Comparison of ENCODE assay signal across 23 cellular contexts in genomic region chr4:1269209-1269608, GRCh38.
"Had no signal": no experiment of that assay in that cellular context is flagged by ENCODE, and none has a peak within 500 bp of the region (broad histone marks: within the 10 kb centered on the region; RNA-seq: fewer than 3 reads in every experiment).

No MANE protein-coding gene starts in this region.

- H3K27ac ChIP-seq: adrenal gland, RWPE1 had no signal

- H3K27me3 ChIP-seq: adrenal gland, Peyer's patch had no signal

- H3K36me3 ChIP-seq: adrenal gland, Peyer's patch had no signal

- DNase-seq: activated CD4-positive, alpha-beta T cell treated with anti-CD3 and anti-CD28 coated beads for 1 hour; activated CD4-positive, alpha-beta T cell treated with anti-CD3 and anti-CD28 coated beads, Interleukin-2, amount 50 U/mL, for 48 hours; activated gamma-delta T cell; activated naive CD4-positive, alpha-beta T cell treated with anti-CD3 and anti-CD28 coated beads, Interleukin-2, amount 50 U/mL, for 16 hours; activated naive CD8-positive, alpha-beta T cell treated with anti-CD3 and anti-CD28 coated beads, Interleukin-2, amount 10 ng/mL, durations not matched to agents 7 days and 5 days; activated T-cell treated with anti-CD3 and anti-CD28 coated beads for 4 hours; activated T-cell treated with anti-CD3 and anti-CD28 coated beads, Interleukin-2, amount 50 U/mL, for 48 hours; adrenal gland; anterior cingulate cortex; caudate nucleus; MM.1S; NCI-H1105 treated with DMSO at 0.1 percent for 48 hours; NCI-H1436 treated with DMSO at 0.1 percent for 48 hours; NCI-H187; NCI-H2081; NCI-H524; Peyer's patch; SHP77 had no signal

- H3K9me3 ChIP-seq: adrenal gland had no signal

- H3K4me1 ChIP-seq: adrenal gland, Peyer's patch had no signal

- H3K9me3 Mint-ChIP-seq: activated T-helper 17 cell treated with anti-CD3 and anti-CD28 coated beads, Interleukin-2, amount 50 U/mL, for 72 hours had no signal

- H3K27ac Mint-ChIP-seq: activated CD4-positive, alpha-beta T cell treated with anti-CD3 and anti-CD28 coated beads, Interleukin-2, amount 10 ng/mL, durations not matched to agents 24 days and 14 days; activated T-helper 17 cell treated with anti-CD3 and anti-CD28 coated beads, Interleukin-2, amount 50 U/mL, for 72 hours; T-helper 1 cell treated with Interleukin-12 subunit alpha and Interleukin-12 subunit beta and Interleukin-4 antibody, amounts not matched to agents 30 μg/mL and 1 μg/mL, for 36 hours; WTC11 had no signal

- ATAC-seq: activated T-helper 17 cell treated with anti-CD3 and anti-CD28 coated beads, Interleukin-2, amount 50 U/mL, for 72 hours; WTC11 had no signal

- H3K27me3 Mint-ChIP-seq: activated CD4-positive, alpha-beta T cell treated with anti-CD3 and anti-CD28 coated beads, Interleukin-2, amount 10 ng/mL, durations not matched to agents 24 days and 14 days; activated naive CD8-positive, alpha-beta T cell treated with anti-CD3 and anti-CD28 coated beads, Interleukin-2, amount 10 ng/mL, durations not matched to agents 7 days and 5 days; activated T-helper 17 cell treated with anti-CD3 and anti-CD28 coated beads, Interleukin-2, amount 50 U/mL, for 72 hours had no signal

- H3K4me1 Mint-ChIP-seq: WTC11 had no signal

- H3K4me3 Mint-ChIP-seq: activated CD4-positive, alpha-beta T cell treated with anti-CD3 and anti-CD28 coated beads, Interleukin-2, amount 10 ng/mL, durations not matched to agents 24 days and 14 days; activated naive CD8-positive, alpha-beta T cell treated with anti-CD3 and anti-CD28 coated beads, Interleukin-2, amount 10 ng/mL, durations not matched to agents 7 days and 5 days; activated T-helper 17 cell treated with anti-CD3 and anti-CD28 coated beads, Interleukin-2, amount 50 U/mL, for 72 hours; T-helper 1 cell treated with Interleukin-12 subunit alpha and Interleukin-12 subunit beta and Interleukin-4 antibody, amounts not matched to agents 30 μg/mL and 1 μg/mL, for 36 hours; WTC11 had no signal

- H3K4me3 ChIP-seq: adrenal gland, Peyer's patch had no signal
